In genomic region chr1:151993084-151993733, GRCh38 we compare ENCODE assay signal across 8 cellular contexts. TPM values are rescaled to one million over a fixed set of nuclear protein-coding genes. Genes with fewer than 3 reads are reported as not detected.
DNase-seq lines count a peak whose midpoint lies in the region; ATAC-seq and TF ChIP-seq lines count a peak whose summit lies in the region.

No MANE protein-coding gene starts in this region.

- H3K4me3 ChIP-seq in WI38 (ENCODE audit: low read depth, low read length) = peak overlapping the region; percentile 98
- H3K4me3 ChIP-seq in mucosa of stomach (ENCODE audit: low read length) = peak overlapping the region; percentile 72
- peak overlapping the region; percentile 59 to 92 (median 72) for H3K4me3 ChIP-seq in upper lobe of left lung

- TF ChIP-seq CTCF in WI38 (IDR thresholded peaks at IDR 0.05; ENCODE audit: low read depth, low read length) (no peak), upper lobe of left lung (IDR thresholded peaks at IDR 0.05) (no peak)

- H3K36me3 ChIP-seq in mucosa of stomach (ENCODE audit: control insufficient read depth, insufficient read depth, low read length) = no peaks in the 10 kb centered on the region
- no peaks in the 10 kb centered on the region for H3K36me3 ChIP-seq in upper lobe of left lung

- H3K9me3 ChIP-seq in mucosa of stomach (ENCODE audit: control insufficient read depth, low read length) = no peaks in the 10 kb centered on the region
- H3K9me3 ChIP-seq in upper lobe of left lung = no peaks in the 10 kb centered on the region

- peaks cover 45% of the 10 kb centered on the region for H3K4me1 ChIP-seq in mucosa of stomach (ENCODE audit: control insufficient read depth, insufficient read depth, low read length)
- peaks cover 47 to 64% (median 55%) of the 10 kb centered on the region in 4 donors for H3K4me1 ChIP-seq in upper lobe of left lung

- 0 to 2% methylated on average over 33 to 38 of the region's 50 CpGs for WGBS in upper lobe of left lung, 2 donors

- H3K9ac ChIP-seq in mucosa of stomach (ENCODE audit: low read length) = peak overlapping the region; percentile 77

- peak in 1 of 4 donors; percentile 45 for TF ChIP-seq POLR2A in upper lobe of left lung (IDR thresholded peaks at IDR 0.05)

- TF ChIP-seq EP300 in upper lobe of left lung (IDR thresholded peaks at IDR 0.05) = no peak

- DNase-seq in activated T-cell treated with anti-CD3 and anti-CD28 coated beads for 1 hour (ENCODE audit: low read depth) (peak; percentile 18), activated T-cell treated with anti-CD3 and anti-CD28 coated beads for 4 hours (no peak), ecto neural progenitor cell (ENCODE audit: low spot score) (peak; percentile 56), upper lobe of left lung (peak in 1 of 2 donors; percentile 40)

- peak in 1 of 2 donors; percentile 29 for ATAC-seq in upper lobe of left lung (ENCODE audit: low FRiP score in 2 of 2)
- no peak for ATAC-seq in HG02678 (IDR thresholded peaks at IDR 0.05; ENCODE audit: unreplicated experiment)
- no peak for ATAC-seq in HG03095 (IDR thresholded peaks at IDR 0.05; ENCODE audit: unreplicated experiment)

- H3K27ac ChIP-seq in upper lobe of left lung = peak overlapping the region; percentile 93 to 99 (median 96)

- no peaks in the 10 kb centered on the region for H3K27me3 ChIP-seq in mucosa of stomach (ENCODE audit: control insufficient read depth, insufficient read depth, low read length)
- no peaks in the 10 kb centered on the region for H3K27me3 ChIP-seq in upper lobe of left lung

RNA-seq across cellular contexts. Expression of gene S100A10, which starts 0.5 kb away (rescaled TPM):
- total RNA-seq in upper lobe of left lung = 100 to 1,000 TPM in 5 of 6 donors, 10 to 100 TPM in 1; 79.6 to 785 (median 432) TPM

RNA-seq across cellular contexts. Expression of gene S100A11, which starts 43.6 kb away (rescaled TPM):
- total RNA-seq in upper lobe of left lung = 100 to 1,000 TPM; 317 to 578 (median 488) TPM
